Comparison of ENCODE assay signal across 14 cellular contexts in the genomic region with DNA sequence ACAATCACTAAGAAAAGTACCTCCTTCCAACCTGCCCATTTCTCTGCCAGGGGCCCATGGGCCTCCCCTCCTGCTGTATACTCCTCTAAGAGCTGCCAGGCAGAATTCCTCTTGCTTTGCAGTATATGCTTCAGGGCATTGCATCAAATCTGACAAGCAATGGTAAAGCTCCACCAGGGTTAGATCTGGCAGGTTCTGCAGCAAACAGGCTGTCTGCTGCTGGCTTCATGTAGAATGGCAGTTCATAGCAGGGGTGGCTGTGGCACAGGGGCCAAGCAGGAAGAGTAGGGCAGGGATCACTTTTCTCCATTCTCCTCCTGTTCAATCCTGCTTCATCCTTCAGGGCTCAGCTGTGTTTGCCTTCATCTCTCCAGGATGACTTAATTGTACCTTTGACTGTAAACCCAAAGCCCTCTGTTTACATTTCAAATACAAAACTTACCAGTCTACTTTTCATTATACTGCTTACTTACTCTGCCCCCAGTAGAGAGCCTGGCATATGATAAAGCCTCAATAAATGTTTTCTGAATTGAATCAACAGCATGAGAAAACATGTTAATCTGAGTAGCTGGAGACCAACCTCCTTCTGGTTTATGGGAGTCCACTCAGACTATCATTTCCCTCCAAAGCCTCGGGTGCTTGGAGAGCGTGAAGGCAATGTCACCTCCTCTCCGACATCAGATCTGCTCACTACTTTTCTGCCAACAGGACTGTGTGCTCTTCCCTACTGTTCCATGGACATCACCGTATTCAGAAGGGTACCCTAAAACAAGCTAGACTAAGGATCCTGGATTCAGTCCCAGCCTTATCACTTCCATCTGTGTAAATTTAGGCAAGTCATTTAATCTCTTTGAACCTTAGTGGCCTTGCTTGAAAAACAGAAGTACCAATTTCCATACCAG.
DNase-seq lines count a peak whose midpoint lies in the region; ATAC-seq and TF ChIP-seq lines count a peak whose summit lies in the region.
"Had no signal": no experiment of that assay in that cellular context is flagged by ENCODE, and none has a peak within 500 bp of the region (broad histone marks: within the 10 kb centered on the region; RNA-seq: fewer than 3 reads in every experiment).

No MANE protein-coding gene starts in this region.

- no peaks in the 10 kb centered on the region for H3K9me3 Mint-ChIP-seq in CD8-positive, alpha-beta T cell

- H3K4me2 ChIP-seq in mammary epithelial cell (ENCODE audit: insufficient read depth, low read depth, low read length), result no peak overlapping the region

- POLR2A ChIA-PET in CD8-positive, alpha-beta T cell (lab: Charles Lee), result no interaction called here

- DNase-seq in T47D (ENCODE audit: low read depth in 1 of 2, low spot score in 1 of 2), result peak; percentile 33 to 95
- DNase-seq in mammary epithelial cell, result no peak
- DNase-seq in NCI-H69 (lab: John Stamatoyannopoulos, UW), result peak; percentile 98
- DNase-seq in foreskin keratinocyte, result no peak
- no peak for DNase-seq in vagina (ENCODE audit: extremely low spot score in 2 of 2)
- no peak for DNase-seq in SHP77 (lab: John Stamatoyannopoulos, UW)
- DNase-seq in CD8-positive, alpha-beta T cell, result no peak
- DNase-seq in activated T-cell treated with anti-CD3 and anti-CD28 coated beads, Interleukin-2, amount 50 U/mL, for 48 hours, result no peak
- DNase-seq: activated CD8-positive, alpha-beta memory T cell treated with anti-CD3 and anti-CD28 coated beads for 24 hours; activated naive CD4-positive, alpha-beta T cell treated with Interleukin-2 at 50 U/mL for 16 hours; ovary had no signal

- H3K4me1 Mint-ChIP-seq in CD8-positive, alpha-beta T cell (ENCODE audit: low read depth), result no peaks in the 10 kb centered on the region

- TF ChIP-seq CTCF in mammary epithelial cell (conservative IDR thresholded peaks at IDR 0.05 in 1 of 2, IDR thresholded peaks at IDR 0.05 in 1 of 2; ENCODE audit: extremely low read depth in 1 of 2, insufficient read depth in 1 of 2, low read depth in 1 of 2, low read length in 2 of 2), result no peak
- TF ChIP-seq CTCF in foreskin keratinocyte (conservative IDR thresholded peaks at IDR 0.05), result no peak
- TF ChIP-seq CTCF in vagina (IDR thresholded peaks at IDR 0.05), result no peak
- no peak for TF ChIP-seq CTCF in CD8-positive, alpha-beta T cell (IDR thresholded peaks at IDR 0.05)

- peak; percentile 23 for ATAC-seq in foreskin keratinocyte
- ATAC-seq in CD8-positive, alpha-beta T cell, result no peak
- ATAC-seq: Right ventricle myocardium inferior had no signal

- H3K9me3 ChIP-seq in mammary epithelial cell (replicated peaks; ENCODE audit: insufficient read depth, low read length) (no peaks in the 10 kb centered on the region), vagina (no peaks in the 10 kb centered on the region)
- H3K9me3 ChIP-seq in CD8-positive, alpha-beta T cell (ENCODE audit: low read length), result no peaks in the 10 kb centered on the region
- H3K9me3 ChIP-seq: esophagus muscularis mucosa, ovary, tibial nerve had no signal

- intact Hi-C loops in mammary epithelial cell (cut with micrococcal nuclease), result no loop called here
- intact Hi-C loops in vagina (cut with DNase I), result no loop called here
- intact Hi-C loops in CD8-positive, alpha-beta T cell (cut with DNase I, micrococcal nuclease), result no loop called here

- H2AFZ ChIP-seq in mammary epithelial cell (ENCODE audit: low read depth, low read length), result no peak overlapping the region

- CTCF ChIA-PET in mammary epithelial cell (lab: Charles Lee; ENCODE audit: low non-redundant PET), result interaction anchor here (0.6 kb wide), 1 partner anchor 254 kb away, joined by 3 read pairs; no protein-coding TSS in a partner anchor
- CTCF ChIA-PET in CD8-positive, alpha-beta T cell (lab: Charles Lee), result no interaction called here

- H3K36me3 ChIP-seq in mammary epithelial cell (ENCODE audit: insufficient read depth, low read length) (no peaks in the 10 kb centered on the region), vagina (no peaks in the 10 kb centered on the region)
- no peaks in the 10 kb centered on the region for H3K36me3 ChIP-seq in CD8-positive, alpha-beta T cell (ENCODE audit: insufficient read depth, low read length)
- H3K36me3 ChIP-seq: esophagus muscularis mucosa, ovary, tibial nerve had no signal

- H3K36me3 Mint-ChIP-seq in CD8-positive, alpha-beta T cell, result peaks cover 30% of the 10 kb centered on the region

- TF ChIP-seq POLR2A in vagina (IDR thresholded peaks at IDR 0.05), result no peak

- H3K9ac ChIP-seq in mammary epithelial cell (ENCODE audit: insufficient read depth, low read length), result no peak overlapping the region

- H3K27me3 ChIP-seq in mammary epithelial cell (ENCODE audit: insufficient read depth, low read length) (no peaks in the 10 kb centered on the region), foreskin keratinocyte (peaks cover 4% of the 10 kb centered on the region), vagina (no peaks in the 10 kb centered on the region)
- no peaks in the 10 kb centered on the region for H3K27me3 ChIP-seq in CD8-positive, alpha-beta T cell (ENCODE audit: insufficient read depth, low read length)
- H3K27me3 ChIP-seq: esophagus muscularis mucosa, ovary, tibial nerve had no signal

- no peak overlapping the region for H3K27ac Mint-ChIP-seq in CD8-positive, alpha-beta T cell

- H3K4me1 ChIP-seq in mammary epithelial cell (ENCODE audit: insufficient read depth, low read length) (peaks cover 30% of the 10 kb centered on the region), foreskin keratinocyte (no peaks in the 10 kb centered on the region), vagina (peaks cover 39% of the 10 kb centered on the region)
- no peaks in the 10 kb centered on the region for H3K4me1 ChIP-seq in CD8-positive, alpha-beta T cell (ENCODE audit: insufficient read depth, low read length)

- BruUV-seq in mammary epithelial cell (replicated peaks; lab: Mats Ljungman, UMichigan), result no TSS peak

- no peak overlapping the region for H3K4me3 Mint-ChIP-seq in CD8-positive, alpha-beta T cell

- 84% methylated on average over 4 of the region's 4 CpGs for WGBS in mammary epithelial cell (ENCODE audit: low coverage, missing lambda C conversion rate)

- dilution Hi-C loops in mammary epithelial cell (cut with HindIII; ENCODE audit: low sequenced_read_pairs), result no loop called here

- H3K79me2 ChIP-seq in mammary epithelial cell (ENCODE audit: insufficient read depth, low read length), result no peaks in the 10 kb centered on the region

- no peak overlapping the region for H3K4me3 ChIP-seq in mammary epithelial cell (replicated peaks in 1 of 3; ENCODE audit: insufficient read depth in 1 of 3, low read depth in 2 of 3, low read length in 3 of 3)
- no peak overlapping the region for H3K4me3 ChIP-seq in vagina
- no peak overlapping the region for H3K4me3 ChIP-seq in CD8-positive, alpha-beta T cell (ENCODE audit: low read depth, low read length)
- H3K4me3 ChIP-seq: esophagus muscularis mucosa, ovary, tibial nerve had no signal

- H3K27me3 Mint-ChIP-seq in CD8-positive, alpha-beta T cell (ENCODE audit: low read depth), result no peaks in the 10 kb centered on the region

- H4K20me1 ChIP-seq in mammary epithelial cell (ENCODE audit: insufficient read depth, low read length), result no peaks in the 10 kb centered on the region

- in situ Hi-C loops in T47D (cut with HindIII; ENCODE audit: low pct_unique_long_range_greater_than_20kb, low sequenced_read_pairs) (no loop called here), mammary epithelial cell (cut with MboI; ENCODE audit: low sequenced_read_pairs in 2 of 2) (no loop called here)

- H3K27ac ChIP-seq in mammary epithelial cell (ENCODE audit: insufficient read depth, low read depth, low read length) (no peak overlapping the region), foreskin keratinocyte (no peak overlapping the region), vagina (peak overlapping the region; percentile 25)
- H3K27ac ChIP-seq in CD8-positive, alpha-beta T cell (ENCODE audit: low read depth, low read length), result no peak overlapping the region
- H3K27ac ChIP-seq: ovary, tibial nerve had no signal

Comparison
In these comparisons a context has a peak if more than half of its experiments do, and no peak if none do; other contexts are left out.
1. DNase-seq: peak in T47D (2 of 2) and NCI-H69 (single experiment); none in mammary epithelial cell (single experiment), foreskin keratinocyte (0 of 2), vagina (0 of 2), SHP77 (0 of 2), CD8-positive, alpha-beta T cell (0 of 7) and activated T-cell treated with anti-CD3 and anti-CD28 coated beads, Interleukin-2, amount 50 U/mL, for 48 hours (0 of 2).